ENCODE assay signal across 1 cellular context in the genomic region with DNA sequence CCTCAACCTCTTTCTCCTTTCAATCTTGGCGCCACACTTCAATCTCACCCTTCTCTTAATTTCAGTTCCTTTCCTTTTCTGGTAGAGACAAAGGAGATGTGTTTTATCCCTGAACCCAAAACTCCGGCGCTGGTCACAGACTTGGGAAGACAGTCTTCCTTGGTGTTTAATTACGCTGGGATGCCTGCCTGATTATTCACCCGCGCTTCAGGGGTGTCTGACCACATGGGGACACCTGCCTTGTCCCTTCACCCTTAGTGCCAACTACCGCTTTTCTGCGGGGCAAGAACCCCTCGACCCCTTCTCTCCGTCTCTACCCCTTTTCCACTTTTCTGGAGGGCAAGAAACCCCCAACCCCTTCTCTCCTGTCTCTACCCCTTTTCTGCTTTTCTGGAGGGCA.
TF ChIP-seq lines count a peak whose summit lies in the region.

No MANE protein-coding gene starts in this region.

TF ChIP-seq in H1, 55 proteins besides CTCF, POLR2A, EP300 and RAD21 (continued from another document):
- TF ChIP-seq CHD1 (IDR thresholded peaks at IDR 0.05; ENCODE audit: low read depth, low read length) (no peak), GABPA (IDR thresholded peaks at IDR 0.05; ENCODE audit: borderline replicate concordance, insufficient read depth, low read length) (no peak), FOSL1 (IDR thresholded peaks at IDR 0.05; ENCODE audit: insufficient read depth, low read depth, low read length) (no peak), TAF1 (IDR thresholded peaks at IDR 0.05; ENCODE audit: low read depth, low read length) (no peak), YY1 (IDR thresholded peaks at IDR 0.05; ENCODE audit: low read depth, low read length) (no peak), HDAC6 (IDR thresholded peaks at IDR 0.05; ENCODE audit: low read depth, low read length) (no peak)
